Comparison of ENCODE assay signal across 21 cellular contexts in genomic region chr2:7724336-7724735, GRCh38.
DNase-seq lines count a peak whose midpoint lies in the region; ATAC-seq and TF ChIP-seq lines count a peak whose summit lies in the region.
"Had no signal": no experiment of that assay in that cellular context is flagged by ENCODE, and none has a peak within 500 bp of the region (broad histone marks: within the 10 kb centered on the region; RNA-seq: fewer than 3 reads in every experiment).

No MANE protein-coding gene starts in this region.

- H3K27me3 ChIP-seq in CD4-positive, alpha-beta T cell (ENCODE audit: control insufficient read depth, insufficient read depth, low read length): no peaks in the 10 kb centered on the region
- H3K27me3 ChIP-seq in CD8-positive, alpha-beta memory T cell (ENCODE audit: insufficient read depth, low read length, poor library complexity, severe bottlenecking): no peaks in the 10 kb centered on the region
- H3K27me3 ChIP-seq: breast epithelium had no signal

- H3K36me3 ChIP-seq in CD8-positive, alpha-beta memory T cell (ENCODE audit: insufficient read depth, low read length): no peaks in the 10 kb centered on the region
- H3K36me3 ChIP-seq: breast epithelium had no signal

- no peak for DNase-seq in CD4-positive, alpha-beta T cell
- DNase-seq in CD8-positive, alpha-beta memory T cell: no peak
- no peak for DNase-seq in activated CD8-positive, alpha-beta T cell treated with anti-CD3 and anti-CD28 coated beads for 36 hours
- DNase-seq in immature natural killer cell: no peak
- DNase-seq in stimulated activated CD4-positive, alpha-beta T cell treated with anti-CD3 and anti-CD28 coated beads, Interleukin-12 subunit alpha, Interleukin-12 subunit beta, amount 100 ng/mL, for 4 hours: no peak
- no peak for DNase-seq in stimulated activated CD4-positive, alpha-beta T cell treated with anti-CD3 and anti-CD28 coated beads, Interleukin-4, amount 100 ng/mL, for 1 hour
- DNase-seq: activated gamma-delta T cell treated with Interleukin-2 at 50 U/mL for 16 hours; amniotic stem cell; C1 segment of cervical spinal cord; effector CD8-positive, alpha-beta T cell; foreskin fibroblast; H9; naive B cell; NCI-H1694; NCI-H2171; SK-N-SH; stimulated activated CD4-positive, alpha-beta T cell treated with anti-CD3 and anti-CD28 coated beads, Interleukin-2, amount 100 ng/mL, for 48 hours; stimulated activated naive B cell treated with anti-CD40 and anti-IgM and Interleukin-4, amounts not matched to agents 10 μg/mL and 1 μg/mL and 100 μg/mL, for 72 hours had no signal

- no peak overlapping the region for H3K4me3 Mint-ChIP-seq in CD4-positive, alpha-beta T cell
- peak overlapping the region; percentile 13 to 93 (median 89) for H3K4me3 Mint-ChIP-seq in CD8-positive, alpha-beta memory T cell
- H3K4me3 Mint-ChIP-seq in activated CD8-positive, alpha-beta T cell treated with anti-CD3 and anti-CD28 coated beads for 36 hours: peak overlapping the region; percentile 81
- peak overlapping the region in 3 of 5 donors; percentile 15 to 90 (median 89) for H3K4me3 Mint-ChIP-seq in immature natural killer cell
- H3K4me3 Mint-ChIP-seq: H9; stimulated activated naive B cell treated with anti-CD40 and anti-IgM and Interleukin-4, amounts not matched to agents 10 μg/mL and 1 μg/mL and 100 μg/mL, for 72 hours had no signal

- intact Hi-C loops in CD4-positive, alpha-beta T cell (cut with DNase I, micrococcal nuclease): loop anchor here in 1 of 2 experiments (10.0 kb wide), 1 partner anchor 960 kb away; the partner anchor contains the start of gene ID2
- intact Hi-C loops in activated CD8-positive, alpha-beta T cell treated with anti-CD3 and anti-CD28 coated beads for 36 hours (cut with micrococcal nuclease): loop anchor here (10.0 kb wide), 1 partner anchor 960 kb away; the partner anchor contains the start of gene ID2

- no peak for ATAC-seq in CD4-positive, alpha-beta T cell (ENCODE audit: poor library complexity)
- ATAC-seq in activated CD8-positive, alpha-beta T cell treated with anti-CD3 and anti-CD28 coated beads for 36 hours: no peak
- no peak for ATAC-seq in HG03460 (IDR thresholded peaks at IDR 0.05; ENCODE audit: unreplicated experiment)
- ATAC-seq: stimulated activated naive B cell treated with anti-CD40 and anti-IgM and Interleukin-4, amounts not matched to agents 10 μg/mL and 1 μg/mL and 100 μg/mL, for 72 hours had no signal

- CTCF ChIA-PET in CD4-positive, alpha-beta T cell (lab: Charles Lee): interaction anchor here (1.0 kb wide), 1 partner anchor 15 kb away, joined by 3 read pairs; no protein-coding TSS in a partner anchor
- CTCF ChIA-PET in CD8-positive, alpha-beta memory T cell (lab: Charles Lee): interaction anchor here (1.1 to 3.4 kb wide), 14 partner anchors 12 to 960 kb away, joined by 3 to 21 read pairs (median 7); partner anchors contain the start of gene ID2
- CTCF ChIA-PET in activated CD8-positive, alpha-beta T cell treated with anti-CD3 and anti-CD28 coated beads for 36 hours (lab: Charles Lee): interaction anchor here (1.4 to 5.1 kb wide), 6 partner anchors 14 to 297 kb away, joined by 3 to 29 read pairs (median 8); no protein-coding TSS in a partner anchor

- H3K4me1 Mint-ChIP-seq in CD4-positive, alpha-beta T cell (ENCODE audit: low read depth): peaks cover 34% of the 10 kb centered on the region
- H3K4me1 Mint-ChIP-seq in CD8-positive, alpha-beta memory T cell: peaks cover 67 to 89% (median 81%) of the 10 kb centered on the region in 3 donors
- H3K4me1 Mint-ChIP-seq in activated CD8-positive, alpha-beta T cell treated with anti-CD3 and anti-CD28 coated beads for 36 hours (ENCODE audit: low read depth): peaks cover 41% of the 10 kb centered on the region
- peaks cover 78 to 81% of the 10 kb centered on the region in 2 donors for H3K4me1 Mint-ChIP-seq in immature natural killer cell
- H3K4me1 Mint-ChIP-seq: naive B cell; stimulated activated naive B cell treated with anti-CD40 and anti-IgM and Interleukin-4, amounts not matched to agents 10 μg/mL and 1 μg/mL and 100 μg/mL, for 72 hours had no signal

- peaks cover 35% of the 10 kb centered on the region for H3K4me1 ChIP-seq in CD8-positive, alpha-beta memory T cell (ENCODE audit: insufficient read depth, low read length)
- H3K4me1 ChIP-seq: breast epithelium had no signal

- H3K9me3 Mint-ChIP-seq in CD4-positive, alpha-beta T cell: no peaks in the 10 kb centered on the region
- H3K9me3 Mint-ChIP-seq in CD8-positive, alpha-beta memory T cell: no peaks in the 10 kb centered on the region
- H3K9me3 Mint-ChIP-seq in activated CD8-positive, alpha-beta T cell treated with anti-CD3 and anti-CD28 coated beads for 36 hours: peaks cover 2% of the 10 kb centered on the region
- no peaks in the 10 kb centered on the region for H3K9me3 Mint-ChIP-seq in immature natural killer cell
- H3K9me3 Mint-ChIP-seq: H9; naive B cell; stimulated activated naive B cell treated with anti-CD40 and anti-IgM and Interleukin-4, amounts not matched to agents 10 μg/mL and 1 μg/mL and 100 μg/mL, for 72 hours had no signal

- no peaks in the 10 kb centered on the region for H3K9me3 ChIP-seq in CD4-positive, alpha-beta T cell (ENCODE audit: control insufficient read depth, low read length)
- no peaks in the 10 kb centered on the region for H3K9me3 ChIP-seq in CD8-positive, alpha-beta memory T cell (ENCODE audit: low read length)
- H3K9me3 ChIP-seq: breast epithelium, SK-N-SH had no signal

- no peaks in the 10 kb centered on the region for H3K27me3 Mint-ChIP-seq in CD4-positive, alpha-beta T cell
- H3K27me3 Mint-ChIP-seq in CD8-positive, alpha-beta memory T cell: no peaks in the 10 kb centered on the region
- H3K27me3 Mint-ChIP-seq in activated CD8-positive, alpha-beta T cell treated with anti-CD3 and anti-CD28 coated beads for 36 hours: no peaks in the 10 kb centered on the region
- peaks cover 2 to 8% (median 5%) of the 10 kb centered on the region in 3 donors for H3K27me3 Mint-ChIP-seq in immature natural killer cell (ENCODE audit: low read depth in 3 of 3)

- peak overlapping the region; percentile 52 for H3K27ac Mint-ChIP-seq in CD4-positive, alpha-beta T cell
- peak overlapping the region; percentile 90 to 99 (median 96) for H3K27ac Mint-ChIP-seq in CD8-positive, alpha-beta memory T cell
- H3K27ac Mint-ChIP-seq in activated CD8-positive, alpha-beta T cell treated with anti-CD3 and anti-CD28 coated beads for 36 hours: peak overlapping the region; percentile 90
- H3K27ac Mint-ChIP-seq in immature natural killer cell: peak overlapping the region; percentile 83 to 98 (median 93)
- H3K27ac Mint-ChIP-seq: H9; naive B cell; stimulated activated naive B cell treated with anti-CD40 and anti-IgM and Interleukin-4, amounts not matched to agents 10 μg/mL and 1 μg/mL and 100 μg/mL, for 72 hours had no signal

- TF ChIP-seq CTCF in CD4-positive, alpha-beta T cell (IDR thresholded peaks at IDR 0.05): no peak
- no peak for TF ChIP-seq CTCF in activated CD8-positive, alpha-beta T cell treated with anti-CD3 and anti-CD28 coated beads for 36 hours (IDR thresholded peaks at IDR 0.05)

- no peak overlapping the region for H3K4me3 ChIP-seq in CD8-positive, alpha-beta memory T cell (ENCODE audit: low read length)
- H3K4me3 ChIP-seq: breast epithelium had no signal

- H3K27ac ChIP-seq in CD4-positive, alpha-beta T cell (ENCODE audit: low read depth, low read length): no peak overlapping the region
- H3K27ac ChIP-seq in CD8-positive, alpha-beta memory T cell (ENCODE audit: low read depth, low read length): no peak overlapping the region
- H3K27ac ChIP-seq: breast epithelium, RWPE1 had no signal

- H3K36me3 Mint-ChIP-seq in CD4-positive, alpha-beta T cell (ENCODE audit: low read depth): no peaks in the 10 kb centered on the region
- peaks cover 2 to 32% (median 12%) of the 10 kb centered on the region in 3 donors for H3K36me3 Mint-ChIP-seq in CD8-positive, alpha-beta memory T cell
- H3K36me3 Mint-ChIP-seq in activated CD8-positive, alpha-beta T cell treated with anti-CD3 and anti-CD28 coated beads for 36 hours (ENCODE audit: low read depth): peaks cover 31% of the 10 kb centered on the region
- H3K36me3 Mint-ChIP-seq in immature natural killer cell: peaks cover 0 to 7% (median 0%) of the 10 kb centered on the region in 3 donors
- H3K36me3 Mint-ChIP-seq: naive B cell; stimulated activated naive B cell treated with anti-CD40 and anti-IgM and Interleukin-4, amounts not matched to agents 10 μg/mL and 1 μg/mL and 100 μg/mL, for 72 hours had no signal

- POLR2A ChIA-PET in CD4-positive, alpha-beta T cell (lab: Charles Lee): interaction anchor here (1.6 to 3.4 kb wide), 2 partner anchors 157 to 957 kb away, joined by 6 to 34 read pairs; partner anchors contain the start of gene ID2
- POLR2A ChIA-PET in CD8-positive, alpha-beta memory T cell (lab: Charles Lee): interaction anchor here (1.2 to 6.6 kb wide), 3 partner anchors 53 to 957 kb away, joined by 5 to 83 read pairs (median 7); partner anchors contain the start of gene ID2
- POLR2A ChIA-PET in activated CD8-positive, alpha-beta T cell treated with anti-CD3 and anti-CD28 coated beads for 36 hours (lab: Charles Lee): interaction anchor here (1.2 to 5.6 kb wide), 6 partner anchors 9 to 961 kb away, joined by 3 to 37 read pairs (median 13); no protein-coding TSS in a partner anchor
